Comparison of ENCODE assay signal across 29 cellular contexts in genomic region chr18:70243545-70243944, GRCh38. TPM values are rescaled to one million over a fixed set of nuclear protein-coding genes. Genes with fewer than 3 reads are reported as not detected.
DNase-seq lines count a peak whose midpoint lies in the region; ATAC-seq and TF ChIP-seq lines count a peak whose summit lies in the region.
"Had no signal": no experiment of that assay in that cellular context is flagged by ENCODE, and none has a peak within 500 bp of the region (broad histone marks: within the 10 kb centered on the region; RNA-seq: fewer than 3 reads in every experiment).

No MANE protein-coding gene starts in this region.

- no peaks in the 10 kb centered on the region for H3K36me3 ChIP-seq in Caco-2 (ENCODE audit: control insufficient read depth, insufficient read depth, low read length)
- H3K36me3 ChIP-seq in Panc1 (ENCODE audit: control insufficient read depth, insufficient read depth, low read length), result no peaks in the 10 kb centered on the region
- no peaks in the 10 kb centered on the region for H3K36me3 ChIP-seq in endodermal cell (ENCODE audit: control insufficient read depth, insufficient read depth, low read length)
- no peaks in the 10 kb centered on the region for H3K36me3 ChIP-seq in gastroesophageal sphincter
- H3K36me3 ChIP-seq: Peyer's patch, transverse colon had no signal

- H3K27ac ChIP-seq in Panc1 (ENCODE audit: low read length), result peak overlapping the region; percentile 67
- no peak overlapping the region for H3K27ac ChIP-seq in endodermal cell (ENCODE audit: low read depth, low read length)
- H3K27ac ChIP-seq in gastroesophageal sphincter, result no peak overlapping the region
- H3K27ac ChIP-seq: foreskin keratinocyte, Peyer's patch had no signal

- no peak for ATAC-seq in Panc1
- ATAC-seq in HG03139 (IDR thresholded peaks at IDR 0.05; ENCODE audit: unreplicated experiment), result no peak
- ATAC-seq in gastroesophageal sphincter, result no peak
- ATAC-seq: activated T-cell treated with anti-CD3 and anti-CD28 coated beads, Interleukin-2, amount 50 U/mL, for 4 hours; WTC11 had no signal

- H3K9me3 ChIP-seq in Caco-2, result no peaks in the 10 kb centered on the region
- no peaks in the 10 kb centered on the region for H3K9me3 ChIP-seq in Panc1 (ENCODE audit: control insufficient read depth, insufficient read depth, low read depth, low read length)
- no peaks in the 10 kb centered on the region for H3K9me3 ChIP-seq in endodermal cell (ENCODE audit: control insufficient read depth, low read length)
- no peaks in the 10 kb centered on the region for H3K9me3 ChIP-seq in gastroesophageal sphincter
- H3K9me3 ChIP-seq: Peyer's patch, transverse colon had no signal

- POLR2A ChIA-PET in Caco-2 (lab: Charles Lee), result no interaction called here
- POLR2A ChIA-PET in Panc1 (lab: Charles Lee), result no interaction called here

- H3K4me3 ChIP-seq in Caco-2 (ENCODE audit: low read depth, low read length) (no peak overlapping the region), Panc1 (ENCODE audit: low read depth in 2 of 2, low read length in 2 of 2) (peak overlapping the region; percentile 7 to 35; a peak in 2 of 4 replicates), endodermal cell (ENCODE audit: low read length) (no peak overlapping the region), gastroesophageal sphincter (no peak overlapping the region)
- H3K4me3 ChIP-seq: Peyer's patch, smooth muscle cell had no signal

- in situ Hi-C loops in Panc1 (cut with HindIII; ENCODE audit: low pct_unique_long_range_greater_than_20kb, low sequenced_read_pairs), result no loop called here

- CTCF ChIA-PET in Caco-2 (lab: Charles Lee), result no interaction called here
- CTCF ChIA-PET in Panc1 (lab: Charles Lee), result no interaction called here

- no peaks in the 10 kb centered on the region for H3K9me3 Mint-ChIP-seq in Caco-2 (ENCODE audit: unreplicated experiment)
- H3K9me3 Mint-ChIP-seq in endodermal cell, result no peaks in the 10 kb centered on the region
- H3K9me3 Mint-ChIP-seq in osteocyte (ENCODE audit: unreplicated experiment), result peaks cover 3% of the 10 kb centered on the region
- H3K9me3 Mint-ChIP-seq: activated T-cell treated with anti-CD3 and anti-CD28 coated beads, Interleukin-2, amount 50 U/mL, for 4 hours; H9; memory B cell; WTC11 had no signal

- 96 to 98% methylated on average over 3 to 4 of the region's 5 CpGs for WGBS in endodermal cell (ENCODE audit: insufficient coverage in 1 of 2, insufficient read length in 1 of 2), 2 experiments
- 61 to 74% methylated on average over 5 of the region's 5 CpGs for WGBS in gastroesophageal sphincter (ENCODE audit: low coverage in 1 of 2), 2 donors

- H3K27me3 ChIP-seq in Caco-2 (replicated peaks; ENCODE audit: control insufficient read depth, insufficient read depth, low read length) (no peaks in the 10 kb centered on the region), Panc1 (ENCODE audit: control insufficient read depth, insufficient read depth, low read length) (no peaks in the 10 kb centered on the region), endodermal cell (ENCODE audit: control insufficient read depth, insufficient read depth, low read length, poor library complexity, severe bottlenecking) (no peaks in the 10 kb centered on the region), gastroesophageal sphincter (no peaks in the 10 kb centered on the region)
- H3K27me3 ChIP-seq: Peyer's patch, transverse colon had no signal

- H3K4me1 Mint-ChIP-seq in Caco-2 (ENCODE audit: low read depth, unreplicated experiment) (no peaks in the 10 kb centered on the region), endodermal cell (peaks cover 5% of the 10 kb centered on the region), osteocyte (ENCODE audit: unreplicated experiment) (peaks cover 51% of the 10 kb centered on the region)
- H3K4me1 Mint-ChIP-seq: H9, memory B cell, WTC11 had no signal

- TF ChIP-seq POLR2A in gastroesophageal sphincter (IDR thresholded peaks at IDR 0.05), result no peak

- DNase-seq in Caco-2, result no peak
- no peak for DNase-seq in Panc1 (ENCODE audit: low read depth, low spot score)
- DNase-seq in endodermal cell, result no peak
- DNase-seq in osteocyte (ENCODE audit: extremely low spot score, unreplicated experiment), result no peak
- no peak for DNase-seq in GM20000 (ENCODE audit: low spot score)
- DNase-seq in NCI-H345 (lab: John Stamatoyannopoulos, UW), result no peak
- DNase-seq: activated CD4-positive, alpha-beta T cell treated with anti-CD3 and anti-CD28 coated beads, Interleukin-2, amount 50 U/mL, for 1 hour; activated gamma-delta T cell treated with Interleukin-2 at 50 U/mL for 16 hours; activated T-cell treated with anti-CD3 and anti-CD28 coated beads, Interleukin-2, amount 50 U/mL, for 4 hours; C1 segment of cervical spinal cord; cerebellar nuclear complex; COR-L47; DMS79 treated with DMSO at 0.1 percent for 48 hours; effector CD8-positive, alpha-beta T cell; GF-D8; H9; NCI-H1436 treated with DMSO at 0.1 percent for 48 hours; NCI-H524; Peyer's patch; SHP77 treated with DMSO at 0.1 percent for 48 hours; stimulated activated CD4-positive, alpha-beta T cell treated with anti-CD3 and anti-CD28 coated beads, Interleukin-1b, Interleukin-23, amount 100 ng/mL, for 48 hours; SW 1271 had no signal

- H3K4me3 Mint-ChIP-seq in Caco-2 (ENCODE audit: unreplicated experiment), result no peak overlapping the region
- H3K4me3 Mint-ChIP-seq in endodermal cell, result no peak overlapping the region
- peak overlapping the region; percentile 52 for H3K4me3 Mint-ChIP-seq in osteocyte (ENCODE audit: unreplicated experiment)
- H3K4me3 Mint-ChIP-seq: activated T-cell treated with anti-CD3 and anti-CD28 coated beads, Interleukin-2, amount 50 U/mL, for 4 hours; H9; memory B cell; WTC11 had no signal

- H3K27ac Mint-ChIP-seq in Caco-2 (ENCODE audit: unreplicated experiment) (peak overlapping the region; percentile 25), endodermal cell (peak overlapping the region; percentile 21), osteocyte (ENCODE audit: unreplicated experiment) (peak overlapping the region; percentile 91)
- H3K27ac Mint-ChIP-seq: H9, memory B cell, WTC11 had no signal

- no peak for TF ChIP-seq EP300 in gastroesophageal sphincter (IDR thresholded peaks at IDR 0.05)

- intact Hi-C loops in Caco-2 (cut with micrococcal nuclease; ENCODE audit: unreplicated experiment) (no loop called here), Panc1 (cut with micrococcal nuclease; ENCODE audit: unreplicated experiment) (no loop called here)

- H3K27me3 Mint-ChIP-seq in Caco-2 (ENCODE audit: insufficient read depth, unreplicated experiment) (no peaks in the 10 kb centered on the region), endodermal cell (ENCODE audit: insufficient read depth) (peaks cover 11% of the 10 kb centered on the region), osteocyte (ENCODE audit: unreplicated experiment) (peaks cover 17% of the 10 kb centered on the region)
- H3K27me3 Mint-ChIP-seq: memory B cell had no signal

- TF ChIP-seq CTCF in Caco-2 (IDR thresholded peaks at IDR 0.05; ENCODE audit: insufficient read depth in 1 of 2, low read depth in 1 of 2, low read length in 1 of 2, severe bottlenecking in 1 of 2, unreplicated experiment in 1 of 2) (no peak), Panc1 (IDR thresholded peaks at IDR 0.05) (no peak), endodermal cell (conservative IDR thresholded peaks at IDR 0.05) (no peak), osteocyte (IDR thresholded peaks at IDR 0.05) (no peak), GM20000 (IDR thresholded peaks at IDR 0.05; ENCODE audit: extremely low read depth, missing control alignments) (no peak), gastroesophageal sphincter (IDR thresholded peaks at IDR 0.05) (no peak)

- no peaks in the 10 kb centered on the region for H3K36me3 Mint-ChIP-seq in Caco-2 (ENCODE audit: insufficient read depth, unreplicated experiment)
- no peaks in the 10 kb centered on the region for H3K36me3 Mint-ChIP-seq in endodermal cell (ENCODE audit: low read depth)
- H3K36me3 Mint-ChIP-seq in osteocyte (ENCODE audit: unreplicated experiment), result peaks cover 3% of the 10 kb centered on the region
- H3K36me3 Mint-ChIP-seq: memory B cell, WTC11 had no signal

- BruUV-seq in Caco-2 (replicated peaks; lab: Mats Ljungman, UMichigan) (no TSS peak), Panc1 (replicated peaks; lab: Mats Ljungman, UMichigan) (no TSS peak)

- no peaks in the 10 kb centered on the region for H3K4me1 ChIP-seq in Caco-2
- peaks cover 9% of the 10 kb centered on the region; the same call in 1 of the 2 replicates for H3K4me1 ChIP-seq in Panc1 (ENCODE audit: control insufficient read depth, insufficient read depth, low read length)
- H3K4me1 ChIP-seq in endodermal cell (ENCODE audit: control insufficient read depth, insufficient read depth, low read length), result no peaks in the 10 kb centered on the region
- H3K4me1 ChIP-seq in gastroesophageal sphincter, result peaks cover 0 to 11% (median 0%) of the 10 kb centered on the region in 3 donors
- H3K4me1 ChIP-seq: foreskin keratinocyte, Peyer's patch, transverse colon had no signal

- H3K9ac ChIP-seq in endodermal cell (ENCODE audit: extremely low read depth, low read length, poor library complexity, severe bottlenecking), result no peak overlapping the region

RNA-seq across cellular contexts. Expression of gene RTTN, which starts 38.1 kb away (rescaled TPM):
- 12.1 and 14.6 TPM in 2 replicates for total RNA-seq in Caco-2 (2022)
- total RNA-seq in Panc1 (2021; ENCODE audit: unreplicated experiment), result 16.9 TPM
- polyA plus RNA-seq in Panc1 (2012; ENCODE audit: insufficient read length), result 3.6 TPM
- total RNA-seq in endodermal cell, result 10 to 100 TPM; 22.3 to 35.4 TPM
- polyA plus RNA-seq in endodermal cell (2013, experiment 1 of 2), result 20.9 TPM
- polyA plus RNA-seq in endodermal cell (2013, experiment 2 of 2), result 21.4 TPM
- total RNA-seq in osteocyte, result 8.8 and 9.8 TPM in 2 replicates
- total RNA-seq in gastroesophageal sphincter, result 10 to 100 TPM in 2 of 4 donors, 1 to 10 TPM in 2; 5.2 to 27.9 (median 10.5) TPM

RNA-seq across cellular contexts. Expression of gene SOCS6, which starts 45.3 kb away (rescaled TPM):
- total RNA-seq in Caco-2 (2022) (19.0 and 23.2 TPM in 2 replicates), Panc1 (2021; ENCODE audit: unreplicated experiment) (43.0 TPM), endodermal cell (10 to 100 TPM; 28.2 to 30.0 TPM), osteocyte (19.4 and 19.9 TPM in 2 replicates), gastroesophageal sphincter (10 to 100 TPM; 21.5 to 25.3 (median 23.6) TPM)
- polyA plus RNA-seq in Panc1 (2012; ENCODE audit: insufficient read length), result 22.7 TPM
- polyA plus RNA-seq in endodermal cell (2013, experiment 1 of 2), result 18.2 TPM
- polyA plus RNA-seq in endodermal cell (2013, experiment 2 of 2), result 20.1 TPM

Comparison
In these comparisons a context has a peak if more than half of its experiments do, and no peak if none do; other contexts are left out.
1. H3K4me3 ChIP-seq: peak in Panc1 (2 of 2); none in Caco-2 (single experiment), endodermal cell (single experiment) and gastroesophageal sphincter (0 of 2).
2. H3K27ac Mint-ChIP-seq: peak in every context shown above with its lines; median percentile 91 in osteocyte; 25 in Caco-2; 21 in endodermal cell.